Comparison of ENCODE assay signal across 8 cellular contexts in genomic region chr19:42423462-42424344, GRCh38. TPM values are rescaled to one million over a fixed set of nuclear protein-coding genes. Genes with fewer than 3 reads are reported as not detected.
A peak's percentile ranks its signal among the peaks of the same experiment; 100 is the strongest.
DNase-seq lines count a peak whose midpoint lies in the region; ATAC-seq, FAIRE-seq and TF ChIP-seq lines count a peak whose summit lies in the region.

No MANE protein-coding gene starts in this region.

- H3K9me1 ChIP-seq in IMR-90 (ENCODE audit: insufficient read depth, low read length) = peaks cover 11% of the 10 kb centered on the region

- POLR2A ChIA-PET in IMR-90 (lab: Charles Lee; ENCODE audit: unreplicated experiment) = no interaction called here

- TF ChIP-seq EP300 in stomach (IDR thresholded peaks at IDR 0.05) = no peak

- CTCF ChIA-PET in IMR-90 (lab: Yijun Ruan, JAX) = interaction anchor here (0.9 to 2.0 kb wide), 4 partner anchors 10 to 23 kb away, joined by 3 to 9 read pairs (median 4); no protein-coding TSS in a partner anchor

- H2BK15ac ChIP-seq in IMR-90 (ENCODE audit: low read depth, low read length) = no peak overlapping the region

- peak overlapping the region; percentile 38; the same call in 1 of the 2 replicates for H2AK5ac ChIP-seq in IMR-90 (ENCODE audit: low read depth, low read length)

- H2BK5ac ChIP-seq in IMR-90 (ENCODE audit: low read depth, low read length, poor library complexity, severe bottlenecking) = peak overlapping the region; percentile 8

- peaks cover 11% of the 10 kb centered on the region; the same call in 1 of the 2 replicates for H4K20me1 ChIP-seq in IMR-90 (ENCODE audit: insufficient read depth, low read length)

- peak overlapping the region; percentile 59 for H3K9ac ChIP-seq in IMR-90 (ENCODE audit: low read depth, low read length)

- H3K56ac ChIP-seq in IMR-90 (ENCODE audit: extremely low read depth, insufficient read depth, low read length) = no peak overlapping the region

- peak overlapping the region; percentile 58 for H2AK9ac ChIP-seq in IMR-90 (replicated peaks; ENCODE audit: low read depth, low read length, poor library complexity)

- H3K27ac ChIP-seq in IMR-90 (ENCODE audit: insufficient read depth, low read length) = peak overlapping the region; percentile 39; the same call in 1 of the 2 replicates
- H3K27ac ChIP-seq in RWPE2 (ENCODE audit: poor library complexity, severe bottlenecking) = peak overlapping the region; percentile 83
- peak overlapping the region; percentile 62 to 81 (median 77) for H3K27ac ChIP-seq in stomach

- H3K4me3 ChIP-seq in IMR-90 (ENCODE audit: insufficient read depth, low read depth, low read length) (peak overlapping the region; percentile 64), RWPE2 (ENCODE audit: severe bottlenecking) (peak overlapping the region; percentile 64), neuron (ENCODE audit: low read length) (peak overlapping the region; percentile 80), stomach (peak overlapping the region; percentile 61 to 81 (median 64))

- intact Hi-C loops in IMR-90 (cut with micrococcal nuclease) (no loop called here), stomach (cut with DNase I; ENCODE audit: low total_unique reads) (no loop called here)

- 14% methylated on average over 19 of the region's 65 CpGs; no CpG with 5 or more reads in 1 of the 2 experiments for WGBS in IMR-90 (ENCODE audit: extremely low coverage in 2 of 2, insufficient read length in 1 of 2), 2 experiments
- WGBS in stomach, 5 donors = 1 to 4% (median 3%) methylated on average over 40 to 65 of the region's 65 CpGs

- no peaks in the 10 kb centered on the region for H3K9me3 ChIP-seq in IMR-90 (ENCODE audit: control insufficient read depth, insufficient read depth, low read length)
- no peaks in the 10 kb centered on the region for H3K9me3 ChIP-seq in RWPE2 (ENCODE audit: severe bottlenecking)
- H3K9me3 ChIP-seq in neuron (ENCODE audit: low read length) = no peaks in the 10 kb centered on the region
- H3K9me3 ChIP-seq in stomach = no peaks in the 10 kb centered on the region

- H3K36me3 ChIP-seq in IMR-90 (ENCODE audit: control insufficient read depth, insufficient read depth, low read length) (no peaks in the 10 kb centered on the region), RWPE2 (ENCODE audit: low read depth) (no peaks in the 10 kb centered on the region), neuron (ENCODE audit: insufficient read depth, low read length) (no peaks in the 10 kb centered on the region), stomach (peaks cover 0 to 18% (median 10%) of the 10 kb centered on the region in 4 donors)

- no peak overlapping the region for H3K23ac ChIP-seq in IMR-90 (ENCODE audit: low read depth, low read length)

- H3K27me3 ChIP-seq in IMR-90 (ENCODE audit: control insufficient read depth, insufficient read depth, low read length) (no peaks in the 10 kb centered on the region), RWPE2 (ENCODE audit: insufficient read depth, poor library complexity, severe bottlenecking) (no peaks in the 10 kb centered on the region), neuron (ENCODE audit: insufficient read depth, low read length) (no peaks in the 10 kb centered on the region), stomach (peaks cover 0 to 24% (median 0%) of the 10 kb centered on the region in 3 donors)

- H3K14ac ChIP-seq in IMR-90 (replicated peaks; ENCODE audit: low read depth, low read length) = peak overlapping the region; percentile 66; the same call in 1 of the 2 replicates

- peak overlapping the region; percentile 57 to 84; a peak in 3 of 4 replicates for H4K8ac ChIP-seq in IMR-90 (ENCODE audit: low read depth in 2 of 2, low read length in 2 of 2)

- no peak overlapping the region for H2BK120ac ChIP-seq in IMR-90 (ENCODE audit: low read depth, low read length)

- ATAC-seq in GM21515 (IDR thresholded peaks at IDR 0.05; ENCODE audit: unreplicated experiment) = peak; percentile 84
- peak; percentile 97 for ATAC-seq in IMR-90 (ENCODE audit: low read depth)
- peak; percentile 85 for ATAC-seq in RWPE2 (ENCODE audit: low read depth)

- H2BK20ac ChIP-seq in IMR-90 (ENCODE audit: low read depth, low read length) = no peak overlapping the region

- H4K5ac ChIP-seq in IMR-90 (ENCODE audit: low read depth, low read length) = no peak overlapping the region; the same call in 1 of the 2 replicates

- H3K4ac ChIP-seq in IMR-90 (ENCODE audit: low read depth, low read length) = peak overlapping the region; percentile 44

- peak overlapping the region; percentile 55; the same call in 1 of the 2 replicates for H4K91ac ChIP-seq in IMR-90 (ENCODE audit: insufficient read depth, low read depth, low read length)

- dilution Hi-C loops in IMR-90 (cut with HindIII; ENCODE audit: low sequenced_read_pairs, unreplicated experiment) = no loop called here

- peaks cover 9% of the 10 kb centered on the region for H3K4me1 ChIP-seq in IMR-90 (ENCODE audit: control insufficient read depth, insufficient read depth, low read length)
- H3K4me1 ChIP-seq in RWPE2 (ENCODE audit: insufficient read depth, poor library complexity, severe bottlenecking) = peaks cover 28% of the 10 kb centered on the region
- peaks cover 12% of the 10 kb centered on the region for H3K4me1 ChIP-seq in neuron (ENCODE audit: insufficient read depth, low read length)
- peaks cover 13 to 59% (median 33%) of the 10 kb centered on the region in 4 donors for H3K4me1 ChIP-seq in stomach

- TF ChIP-seq POLR2A in IMR-90 (IDR thresholded peaks at IDR 0.05; ENCODE audit: low read depth, low read length) (no peak), stomach (IDR thresholded peaks at IDR 0.05) (no peak)

- DNase-seq in D721Med (ENCODE audit: insufficient read length, low spot score) = peak; percentile 87
- peak; percentile 90 for DNase-seq in IMR-90
- DNase-seq in RWPE2 (ENCODE audit: low spot score) = peak; percentile 95
- peak; percentile 78 to 92 (median 86) for DNase-seq in activated naive CD4-positive, alpha-beta T cell (lab: John Stamatoyannopoulos, UW)
- DNase-seq in foreskin melanocyte = peak; percentile 88
- peak; percentile 87 for DNase-seq in stomach

- peak overlapping the region; percentile 96 for H2AFZ ChIP-seq in IMR-90 (replicated peaks; ENCODE audit: low read length, poor library complexity)
- peak overlapping the region; percentile 76 for H2AFZ ChIP-seq in neuron (ENCODE audit: low read depth, low read length)

- TF ChIP-seq RAD21 in IMR-90 (IDR thresholded peaks at IDR 0.05; ENCODE audit: low read length) = no peak

- H3K4me2 ChIP-seq in IMR-90 (ENCODE audit: low read depth, low read length) = peak overlapping the region; percentile 92

- FAIRE-seq in D721Med (lab: Jason Lieb, UNC) = no peak

- no peak for TF ChIP-seq CTCF in D721Med (IDR thresholded peaks at IDR 0.05; ENCODE audit: insufficient read depth, missing control alignments)
- TF ChIP-seq CTCF in IMR-90 (conservative IDR thresholded peaks at IDR 0.05; ENCODE audit: low read depth, low read length) = no peak
- no peak for TF ChIP-seq CTCF in RWPE2 (IDR thresholded peaks at IDR 0.05; ENCODE audit: poor library complexity, severe bottlenecking)
- peak in 1 of 7 experiments; percentile 14 for TF ChIP-seq CTCF in stomach (IDR thresholded peaks at IDR 0.05)

- peaks cover 4 to 19% of the 10 kb centered on the region in 2 experiments; a peak in 2 of 4 replicates for H3K79me1 ChIP-seq in IMR-90 (ENCODE audit: low read depth in 1 of 2, low read length in 2 of 2)

- no peak overlapping the region; the same call in 1 of the 2 replicates for H3K18ac ChIP-seq in IMR-90 (ENCODE audit: low read depth, low read length)

- in situ Hi-C loops in IMR-90 (cut with MboI; ENCODE audit: low sequenced_read_pairs) = no loop called here

- no TSS peak for BruUV-seq in IMR-90 (replicated peaks; lab: Mats Ljungman, UMichigan)

TF ChIP-seq in IMR-90, 13 proteins besides CTCF, POLR2A, EP300 and RAD21 (continues in another document):
- TF ChIP-seq RFX5 (IDR thresholded peaks at IDR 0.05; ENCODE audit: low read depth, low read length) (no peak), NFE2L2 (IDR thresholded peaks at IDR 0.05; ENCODE audit: low read depth, low read length) (no peak)
- TF ChIP-seq, protein P1, sequence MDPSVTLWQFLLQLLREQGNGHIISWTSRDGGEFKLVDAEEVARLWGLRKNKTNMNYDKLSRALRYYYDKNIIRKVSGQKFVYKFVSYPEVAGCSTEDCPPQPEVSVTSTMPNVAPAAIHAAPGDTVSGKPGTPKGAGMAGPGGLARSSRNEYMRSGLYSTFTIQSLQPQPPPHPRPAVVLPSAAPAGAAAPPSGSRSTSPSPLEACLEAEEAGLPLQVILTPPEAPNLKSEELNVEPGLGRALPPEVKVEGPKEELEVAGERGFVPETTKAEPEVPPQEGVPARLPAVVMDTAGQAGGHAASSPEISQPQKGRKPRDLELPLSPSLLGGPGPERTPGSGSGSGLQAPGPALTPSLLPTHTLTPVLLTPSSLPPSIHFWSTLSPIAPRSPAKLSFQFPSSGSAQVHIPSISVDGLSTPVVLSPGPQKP (IDR thresholded peaks at IDR 0.05; ENCODE audit: borderline replicate concordance, low read depth, low read length) = no peak
- TF ChIP-seq, protein P2, sequence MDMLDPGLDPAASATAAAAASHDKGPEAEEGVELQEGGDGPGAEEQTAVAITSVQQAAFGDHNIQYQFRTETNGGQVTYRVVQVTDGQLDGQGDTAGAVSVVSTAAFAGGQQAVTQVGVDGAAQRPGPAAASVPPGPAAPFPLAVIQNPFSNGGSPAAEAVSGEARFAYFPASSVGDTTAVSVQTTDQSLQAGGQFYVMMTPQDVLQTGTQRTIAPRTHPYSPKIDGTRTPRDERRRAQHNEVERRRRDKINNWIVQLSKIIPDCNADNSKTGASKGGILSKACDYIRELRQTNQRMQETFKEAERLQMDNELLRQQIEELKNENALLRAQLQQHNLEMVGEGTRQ (IDR thresholded peaks at IDR 0.05; ENCODE audit: low read depth, low read length) = peak; percentile 37

RNA-seq across cellular contexts. Expression of gene LIPE, which starts 3.5 kb away (rescaled TPM):
- total RNA-seq in IMR-90 (2012; rRNA removed) (0.83 and 1.1 TPM in 2 replicates), stomach (100 to 1,000 TPM in 1 of 5 donors, 10 to 100 TPM in 2, 1 to 10 TPM in 2; 3.1 to 139 (median 13.6) TPM)
- polyA plus RNA-seq in IMR-90 (2012; rRNA removed) (5.4 and 5.9 TPM in 2 replicates), stomach (10 to 100 TPM in 1 of 3 donors, 1 to 10 TPM in 2; 7.3 to 15.7 (median 7.5) TPM)
- polyA plus RNA-seq in IMR-90 (2012; cell fraction: cytosol; rRNA removed) = 3.2 and 4.7 TPM in 2 replicates
- 2.2 and 7.5 TPM in 2 replicates for polyA plus RNA-seq in IMR-90 (2012; cell fraction: nucleus; rRNA removed; ENCODE audit: low replicate concordance)

RNA-seq across cellular contexts. Expression of gene CXCL17, which starts 19.0 kb away (rescaled TPM):
- total RNA-seq in IMR-90 (2012; rRNA removed) (not detected in 2 replicates), stomach (100 to 1,000 TPM in 1 of 5 donors, 10 to 100 TPM in 2, 1 to 10 TPM in 1, not detected in 1; 7.6 to 208 (median 35.9) TPM)
- polyA plus RNA-seq in IMR-90 (2012; rRNA removed) (not detected in 2 replicates), stomach (100 to 1,000 TPM; 107 to 518 (median 441) TPM)
- polyA plus RNA-seq in IMR-90 (2012; cell fraction: cytosol; rRNA removed) = not detected in 2 replicates
- polyA plus RNA-seq in IMR-90 (2012; cell fraction: nucleus; rRNA removed; ENCODE audit: low replicate concordance) = not detected in 2 replicates

RNA-seq across cellular contexts. Expression of gene CNFN, which starts 33.6 kb away (rescaled TPM):
- total RNA-seq in IMR-90 (2012; rRNA removed) (not detected in 2 replicates), stomach (1 to 10 TPM in 1 of 5 donors, not detected in 4; 7.8 TPM)
- polyA plus RNA-seq in IMR-90 (2012; rRNA removed) (1.0 and 1.2 TPM in 2 replicates), stomach (100 to 1,000 TPM in 1 of 3 donors, 1 to 10 TPM in 2; 2.0 to 395 (median 2.4) TPM)
- not detected in 2 replicates for polyA plus RNA-seq in IMR-90 (2012; cell fraction: cytosol; rRNA removed)
- polyA plus RNA-seq in IMR-90 (2012; cell fraction: nucleus; rRNA removed; ENCODE audit: low replicate concordance) = 0.23 TPM in 1 of 2 replicates, not detected in the other

Comparison
In these comparisons a context has a peak if more than half of its experiments do, and no peak if none do; other contexts are left out.
1. Peak in every context shown above with its lines: DNase-seq, ATAC-seq, H3K4me3 ChIP-seq and H3K27ac ChIP-seq.